In the genomic region with DNA sequence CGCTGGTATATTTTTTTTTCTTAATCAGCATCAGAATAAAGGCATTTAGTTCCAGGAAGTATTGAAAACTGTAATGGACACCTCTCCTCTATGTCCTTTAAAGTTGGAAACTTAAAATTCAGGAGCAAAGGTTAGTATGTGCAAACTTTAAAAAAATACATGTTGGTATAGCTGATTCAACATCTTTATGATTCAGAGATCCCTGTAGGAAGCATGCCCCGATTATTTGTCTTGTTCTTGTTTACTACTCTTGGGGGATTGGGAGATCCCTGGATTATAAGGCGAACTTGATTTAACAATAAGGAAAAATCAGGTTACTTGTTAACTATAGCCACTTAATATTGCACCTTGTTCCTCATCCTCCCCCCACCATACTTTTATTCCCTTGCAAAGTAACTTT, we compare ENCODE assay signal across 2 cellular contexts.
TF ChIP-seq lines count a peak whose summit lies in the region.

No MANE protein-coding gene starts in this region.

TF ChIP-seq in SK-N-SH, 30 proteins besides CTCF, POLR2A, EP300 and RAD21 (continued from another document):
- TF ChIP-seq EZH2phosphoT487 (IDR thresholded peaks at IDR 0.05; ENCODE audit: borderline replicate concordance, low read depth) (no peak), SIN3A (IDR thresholded peaks at IDR 0.05; ENCODE audit: borderline replicate concordance, low read depth, low read length) (no peak)

TF ChIP-seq in SK-N-SH treated with all-trans-retinoic acid at 6 μM for 48 hours, 23 proteins besides CTCF, POLR2A, EP300 and RAD21 (continued from another document):
- TF ChIP-seq, protein P1, sequence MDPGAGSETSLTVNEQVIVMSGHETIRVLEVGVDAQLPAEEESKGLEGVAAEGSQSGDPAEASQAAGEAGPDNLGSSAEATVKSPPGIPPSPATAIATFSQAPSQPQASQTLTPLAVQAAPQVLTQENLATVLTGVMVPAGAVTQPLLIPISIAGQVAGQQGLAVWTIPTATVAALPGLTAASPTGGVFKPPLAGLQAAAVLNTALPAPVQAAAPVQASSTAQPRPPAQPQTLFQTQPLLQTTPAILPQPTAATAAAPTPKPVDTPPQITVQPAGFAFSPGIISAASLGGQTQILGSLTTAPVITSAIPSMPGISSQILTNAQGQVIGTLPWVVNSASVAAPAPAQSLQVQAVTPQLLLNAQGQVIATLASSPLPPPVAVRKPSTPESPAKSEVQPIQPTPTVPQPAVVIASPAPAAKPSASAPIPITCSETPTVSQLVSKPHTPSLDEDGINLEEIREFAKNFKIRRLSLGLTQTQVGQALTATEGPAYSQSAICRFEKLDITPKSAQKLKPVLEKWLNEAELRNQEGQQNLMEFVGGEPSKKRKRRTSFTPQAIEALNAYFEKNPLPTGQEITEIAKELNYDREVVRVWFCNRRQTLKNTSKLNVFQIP (CRISPR knock-in tag; IDR thresholded peaks at IDR 0.05; ENCODE audit: borderline replicate concordance, low read depth) = no peak
